Comparison of ENCODE assay signal across 10 cellular contexts in genomic region chr21:26732442-26733221, GRCh38.
DNase-seq lines count a peak whose midpoint lies in the region; ATAC-seq lines count a peak whose summit lies in the region.
"Had no signal": no experiment of that assay in that cellular context is flagged by ENCODE, and none has a peak within 500 bp of the region (broad histone marks: within the 10 kb centered on the region; RNA-seq: fewer than 3 reads in every experiment).

No MANE protein-coding gene starts in this region.

- no peaks in the 10 kb centered on the region for H3K27me3 ChIP-seq in HUES48 (ENCODE audit: control insufficient read depth, insufficient read depth, low read length)

- peak; percentile 24 for DNase-seq in Daoy (ENCODE audit: low read depth)
- peak; percentile 8 for DNase-seq in activated naive CD8-positive, alpha-beta T cell treated with anti-CD3 and anti-CD28 coated beads for 36 hours
- peak; percentile 8 to 26 for DNase-seq in hippocampal formation (lab: John Stamatoyannopoulos, UW)
- DNase-seq in skeletal muscle cell (ENCODE audit: low read depth): peak; percentile 71
- no peak for DNase-seq in activated effector memory CD4-positive, alpha-beta T cell treated with anti-CD3 and anti-CD28 coated beads, Interleukin-2, amount 50 U/mL, for 16 hours

- H3K9me3 ChIP-seq in HUES48 (ENCODE audit: control insufficient read depth, insufficient read depth, low read length): no peaks in the 10 kb centered on the region

- peaks cover 28% of the 10 kb centered on the region for H3K4me1 ChIP-seq in HUES48 (ENCODE audit: control insufficient read depth, insufficient read depth, low read length)

- no peaks in the 10 kb centered on the region for H3K36me3 ChIP-seq in HUES48 (ENCODE audit: control insufficient read depth, insufficient read depth, low read length)

- no peaks in the 10 kb centered on the region for H3K9me3 Mint-ChIP-seq in activated naive CD8-positive, alpha-beta T cell treated with anti-CD3 and anti-CD28 coated beads for 36 hours

- no peaks in the 10 kb centered on the region for H3K36me3 Mint-ChIP-seq in activated naive CD8-positive, alpha-beta T cell treated with anti-CD3 and anti-CD28 coated beads for 36 hours
- H3K36me3 Mint-ChIP-seq: naive thymus-derived CD4-positive, alpha-beta T cell; T-cell had no signal

- H3K27ac ChIP-seq in HUES48 (ENCODE audit: low read depth, low read length): peak overlapping the region; percentile 46

- no peak overlapping the region for H3K4me3 ChIP-seq in HUES48 (ENCODE audit: low read depth, low read length)
- H3K4me3 ChIP-seq in skeletal muscle cell (ENCODE audit: low read depth, low read length): no peak overlapping the region

- H3K4me3 Mint-ChIP-seq in activated naive CD8-positive, alpha-beta T cell treated with anti-CD3 and anti-CD28 coated beads for 36 hours: no peak overlapping the region
- H3K4me3 Mint-ChIP-seq: naive thymus-derived CD4-positive, alpha-beta T cell; T-cell had no signal

- ATAC-seq in GM18498 (IDR thresholded peaks at IDR 0.05; ENCODE audit: unreplicated experiment): no peak
- no peak for ATAC-seq in HG02623 (IDR thresholded peaks at IDR 0.05; ENCODE audit: unreplicated experiment)
- ATAC-seq: naive thymus-derived CD4-positive, alpha-beta T cell; T-cell had no signal

- H3K27me3 Mint-ChIP-seq in activated naive CD8-positive, alpha-beta T cell treated with anti-CD3 and anti-CD28 coated beads for 36 hours: peaks cover 7% of the 10 kb centered on the region

- no peaks in the 10 kb centered on the region for H3K4me1 Mint-ChIP-seq in activated naive CD8-positive, alpha-beta T cell treated with anti-CD3 and anti-CD28 coated beads for 36 hours
- H3K4me1 Mint-ChIP-seq: naive thymus-derived CD4-positive, alpha-beta T cell; T-cell had no signal

- H3K9ac ChIP-seq in HUES48 (ENCODE audit: low read depth, low read length): no peak overlapping the region

- no peak overlapping the region for H3K27ac Mint-ChIP-seq in activated naive CD8-positive, alpha-beta T cell treated with anti-CD3 and anti-CD28 coated beads for 36 hours
- H3K27ac Mint-ChIP-seq: naive thymus-derived CD4-positive, alpha-beta T cell; T-cell had no signal
